1 cellular context compared by ENCODE assay signal in genomic region chr3:114056130-114057010, GRCh38.
TF ChIP-seq lines count a peak whose summit lies in the region.

Gene CCDC191, minus strand, starts transcription at chr3:114056526. Its CDS starts 60 bp downstream, at chr3:114056466.
Gene QTRT2, plus strand, starts transcription at chr3:114056737. Its CDS starts 8,521 bp downstream, at chr3:114065258.

TF ChIP-seq in HepG2, 621 proteins besides CTCF, POLR2A, EP300 and RAD21 (continued from another document and continues in another):
- TF ChIP-seq HMGXB3 (CRISPR knock-in tag; IDR thresholded peaks at IDR 0.05; ENCODE audit: borderline replicate concordance) (no peak), AGO1 (IDR thresholded peaks at IDR 0.05; ENCODE audit: low read depth, low read length, poor library complexity, severe bottlenecking) (peak; percentile 33), ZNF614 (CRISPR knock-in tag; IDR thresholded peaks at IDR 0.05; ENCODE audit: borderline replicate concordance) (no peak), PRDM10 (CRISPR knock-in tag; IDR thresholded peaks at IDR 0.05; ENCODE audit: low read depth) (no peak), U2AF1 (optimal IDR thresholded peaks at IDR 0.05; ENCODE audit: low read depth, low read length) (no peak), CERS6 (CRISPR knock-in tag; IDR thresholded peaks at IDR 0.05) (no peak), ARHGAP35 (CRISPR knock-in tag; IDR thresholded peaks at IDR 0.05; ENCODE audit: borderline replicate concordance) (no peak), KAT8 (CRISPR knock-in tag; IDR thresholded peaks at IDR 0.05) (peak; percentile 97), SMAD9 (CRISPR knock-in tag; IDR thresholded peaks at IDR 0.05) (peak; percentile 76; the same call in 1 of the 2 replicates), ZSCAN22 (CRISPR knock-in tag; IDR thresholded peaks at IDR 0.05) (no peak), ZNF605 (CRISPR knock-in tag; IDR thresholded peaks at IDR 0.05) (0 out of 2 replicates have a peak, but pooled peaks have one; percentile 61), GLI4 (CRISPR knock-in tag; IDR thresholded peaks at IDR 0.05; ENCODE audit: borderline replicate concordance) (0 out of 2 replicates have a peak, but pooled peaks have one; percentile 0), ZNF142 (CRISPR knock-in tag; IDR thresholded peaks at IDR 0.05) (peak; percentile 71; the same call in 1 of the 2 replicates), KLF11 (CRISPR knock-in tag; IDR thresholded peaks at IDR 0.05) (no peak), HNRNPLL (IDR thresholded peaks at IDR 0.05; ENCODE audit: low read depth, low read length, poor library complexity, severe bottlenecking) (peak; percentile 74), KLF13 (CRISPR knock-in tag; IDR thresholded peaks at IDR 0.05) (no peak), HMG20B (CRISPR knock-in tag; conservative IDR thresholded peaks at IDR 0.05) (peak; percentile 80), ZBTB20 (CRISPR knock-in tag; IDR thresholded peaks at IDR 0.05; ENCODE audit: borderline replicate concordance, low read depth) (no peak), ZNF326 (CRISPR knock-in tag; IDR thresholded peaks at IDR 0.05; ENCODE audit: borderline replicate concordance) (no peak), POLR2G (IDR thresholded peaks at IDR 0.05; ENCODE audit: low read depth, low read length) (peak; percentile 66), CEBPG (CRISPR knock-in tag; IDR thresholded peaks at IDR 0.05) (peak; percentile 75), SNAPC5 (CRISPR knock-in tag; IDR thresholded peaks at IDR 0.05; ENCODE audit: borderline replicate concordance) (no peak), SUZ12 (IDR thresholded peaks at IDR 0.05; ENCODE audit: low read depth, low read length) (peak; percentile 96), IKZF1 (IDR thresholded peaks at IDR 0.05) (no peak), AHR (CRISPR knock-in tag; IDR thresholded peaks at IDR 0.05) (0 out of 2 replicates have a peak, but pooled peaks have one; percentile 18), HNRNPK (IDR thresholded peaks at IDR 0.05; ENCODE audit: low read depth, low read length, poor library complexity, severe bottlenecking) (no peak), ZBTB43 (CRISPR knock-in tag; conservative IDR thresholded peaks at IDR 0.05) (0 out of 2 replicates have a peak, but pooled peaks have one; percentile 35), GTF2F1 (IDR thresholded peaks at IDR 0.05; ENCODE audit: low read length) (no peak), ZNF136 (CRISPR knock-in tag; IDR thresholded peaks at IDR 0.05; ENCODE audit: low read depth) (peak; percentile 69; the same call in 1 of the 2 replicates), ZNF362 (CRISPR knock-in tag; IDR thresholded peaks at IDR 0.05; ENCODE audit: borderline replicate concordance) (peak; percentile 96), ZNF33A (CRISPR knock-in tag; IDR thresholded peaks at IDR 0.05; ENCODE audit: borderline replicate concordance) (no peak), ZNF672 (CRISPR knock-in tag; IDR thresholded peaks at IDR 0.05) (no peak), RAD51 (IDR thresholded peaks at IDR 0.05; ENCODE audit: borderline replicate concordance) (peak; percentile 14; the same call in 1 of the 2 replicates), PRDM15 (CRISPR knock-in tag; IDR thresholded peaks at IDR 0.05) (0 out of 2 replicates have a peak, but pooled peaks have one; percentile 44), SAFB2 (CRISPR knock-in tag; IDR thresholded peaks at IDR 0.05; ENCODE audit: borderline replicate concordance, low read depth) (no peak)
